In genomic region chr1:110035236-110035752, GRCh38 we compare ENCODE assay signal across 8 cellular contexts. TPM values are rescaled to one million over a fixed set of nuclear protein-coding genes. Genes with fewer than 3 reads are reported as not detected.
DNase-seq lines count a peak whose midpoint lies in the region; ATAC-seq and TF ChIP-seq lines count a peak whose summit lies in the region.

No MANE protein-coding gene starts in this region.

- no peak for TF ChIP-seq CTCF in tibial artery (IDR thresholded peaks at IDR 0.05)

- H3K36me3 ChIP-seq in HUES48 (ENCODE audit: control insufficient read depth, insufficient read depth, low read length) (peaks cover 33% of the 10 kb centered on the region), tibial artery (peaks cover 22 to 29% (median 23%) of the 10 kb centered on the region in 3 donors)

- peak overlapping the region; percentile 91 for H3K4me3 Mint-ChIP-seq in activated naive CD8-positive, alpha-beta T cell treated with anti-CD3 and anti-CD28 coated beads, Interleukin-2, amount 50 U/mL, for 24 hours

- H3K27me3 ChIP-seq in HUES48 (ENCODE audit: control insufficient read depth, insufficient read depth, low read length) (no peaks in the 10 kb centered on the region), tibial artery (no peaks in the 10 kb centered on the region)

- intact Hi-C loops in left colon (cut with DNase I, micrococcal nuclease) (no loop called here), tibial artery (cut with DNase I; ENCODE audit: low total_unique reads) (no loop called here)

- peak; percentile 28 for DNase-seq in NCI-H1092 treated with DMSO at 0.1 percent for 48 hours (lab: John Stamatoyannopoulos, UW)
- DNase-seq in NCI-H1092 (lab: John Stamatoyannopoulos, UW), result no peak
- no peak for DNase-seq in activated naive CD8-positive, alpha-beta T cell treated with anti-CD3 and anti-CD28 coated beads, Interleukin-2, amount 50 U/mL, for 24 hours
- DNase-seq in left colon, result no peak
- DNase-seq in tibial artery, result no peak
- no peak for DNase-seq in stimulated activated CD4-positive, alpha-beta T cell treated with anti-CD3 and anti-CD28 coated beads, Interleukin-1b, Interleukin-23, amount 100 ng/mL, for 48 hours
- no peak for DNase-seq in NCI-H748 (lab: John Stamatoyannopoulos, UW; ENCODE audit: unreplicated experiment)

- H3K4me3 ChIP-seq in HUES48 (ENCODE audit: low read depth, low read length), result peak overlapping the region; percentile 87
- H3K4me3 ChIP-seq in tibial artery, result peak overlapping the region; percentile 75 to 90

- peak overlapping the region; percentile 75 for H3K9ac ChIP-seq in HUES48 (ENCODE audit: low read depth, low read length)

- H3K9me3 ChIP-seq in HUES48 (ENCODE audit: control insufficient read depth, insufficient read depth, low read length), result no peaks in the 10 kb centered on the region
- no peaks in the 10 kb centered on the region for H3K9me3 ChIP-seq in tibial artery

- peak overlapping the region; percentile 84 for H3K27ac ChIP-seq in HUES48 (ENCODE audit: low read depth, low read length)
- H3K27ac ChIP-seq in tibial artery, result peak overlapping the region; percentile 91 to 96

- H3K4me1 ChIP-seq in HUES48 (ENCODE audit: control insufficient read depth, insufficient read depth, low read length) (peaks cover 20% of the 10 kb centered on the region), tibial artery (peaks cover 0 to 19% (median 11%) of the 10 kb centered on the region in 4 donors)

- peak overlapping the region; percentile 74 for H3K27ac Mint-ChIP-seq in activated naive CD8-positive, alpha-beta T cell treated with anti-CD3 and anti-CD28 coated beads, Interleukin-2, amount 50 U/mL, for 24 hours

- H3K27me3 Mint-ChIP-seq in activated naive CD8-positive, alpha-beta T cell treated with anti-CD3 and anti-CD28 coated beads, Interleukin-2, amount 50 U/mL, for 24 hours, result no peaks in the 10 kb centered on the region

- H3K9me3 Mint-ChIP-seq in activated naive CD8-positive, alpha-beta T cell treated with anti-CD3 and anti-CD28 coated beads, Interleukin-2, amount 50 U/mL, for 24 hours, result no peaks in the 10 kb centered on the region

- ATAC-seq in activated naive CD8-positive, alpha-beta T cell treated with anti-CD3 and anti-CD28 coated beads, Interleukin-2, amount 50 U/mL, for 24 hours, result no peak
- peak; percentile 46 for ATAC-seq in left colon

- peaks cover 45% of the 10 kb centered on the region for H3K4me1 Mint-ChIP-seq in activated naive CD8-positive, alpha-beta T cell treated with anti-CD3 and anti-CD28 coated beads, Interleukin-2, amount 50 U/mL, for 24 hours

- H3K36me3 Mint-ChIP-seq in activated naive CD8-positive, alpha-beta T cell treated with anti-CD3 and anti-CD28 coated beads, Interleukin-2, amount 50 U/mL, for 24 hours (ENCODE audit: low read depth), result peaks cover 19% of the 10 kb centered on the region

RNA-seq across cellular contexts. Expression of gene STRIP1, which starts 0.9 kb away (rescaled TPM):
- 10 to 100 TPM; 34.0 to 38.2 TPM for total RNA-seq in left colon

RNA-seq across cellular contexts. Expression of gene ALX3, which starts 35.2 kb away (rescaled TPM):
- total RNA-seq in left colon, result not detected

RNA-seq across cellular contexts. Expression of gene AHCYL1, which starts 50.7 kb away (rescaled TPM):
- total RNA-seq in left colon, result 10 to 100 TPM; 90.7 to 95.1 TPM
